Comparison of ENCODE assay signal across 13 cellular contexts in the genomic region with DNA sequence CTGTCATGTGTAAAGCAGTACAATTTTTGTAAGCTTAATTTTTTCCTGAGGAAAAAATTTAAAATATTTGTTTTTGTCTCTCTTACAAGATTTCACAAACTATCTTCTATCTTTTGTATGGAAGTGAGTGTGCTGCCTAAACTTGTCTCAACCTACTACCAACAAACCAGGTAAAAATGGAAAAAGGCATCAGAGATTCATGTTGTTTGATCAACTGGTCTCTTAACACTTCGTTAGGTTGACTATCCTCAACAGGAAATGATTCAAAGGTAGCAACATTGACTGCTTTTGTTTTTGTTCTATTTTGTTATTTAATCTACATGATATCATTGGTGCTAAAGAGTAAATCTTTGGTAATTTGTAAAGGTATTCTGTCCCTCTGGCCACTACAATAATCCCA. TPM values are rescaled to one million over a fixed set of nuclear protein-coding genes. Genes with fewer than 3 reads are reported as not detected.
"Had no signal": no experiment of that assay in that cellular context is flagged by ENCODE, and none has a peak within 500 bp of the region (broad histone marks: within the 10 kb centered on the region; RNA-seq: fewer than 3 reads in every experiment).

No MANE protein-coding gene starts in this region.

- H3K4me1 Mint-ChIP-seq: naive thymus-derived CD4-positive, alpha-beta T cell; nephron progenitor cell had no signal

- H3K36me3 Mint-ChIP-seq: naive thymus-derived CD4-positive, alpha-beta T cell had no signal

- DNase-seq: effector CD8-positive, alpha-beta T cell; esophagus squamous epithelium; foreskin fibroblast; naive thymus-derived CD4-positive, alpha-beta T cell; nephron progenitor cell; sigmoid colon; stimulated activated CD4-positive, alpha-beta T cell treated with anti-CD3 and anti-CD28 coated beads, Interleukin-2, amount 100 ng/mL, for 24 hours; stimulated activated naive CD4-positive, alpha-beta T cell treated with Interleukin-2 at 50 U/mL for 16 hours; trophoblast cell had no signal

- H3K4me3 ChIP-seq: coronary artery, esophagus squamous epithelium, hepatocyte, right atrium auricular region, sigmoid colon, skin epidermis had no signal

- H3K36me3 ChIP-seq: esophagus squamous epithelium, right atrium auricular region, sigmoid colon had no signal

- H3K27ac Mint-ChIP-seq: naive thymus-derived CD4-positive, alpha-beta T cell; nephron progenitor cell had no signal

- H3K4me3 Mint-ChIP-seq: naive thymus-derived CD4-positive, alpha-beta T cell; nephron progenitor cell had no signal

- H3K27me3 ChIP-seq: esophagus squamous epithelium, hepatocyte, right atrium auricular region, sigmoid colon had no signal

- ATAC-seq: naive thymus-derived CD4-positive, alpha-beta T cell had no signal

- H3K27ac ChIP-seq: coronary artery, esophagus squamous epithelium, hepatocyte, right atrium auricular region, sigmoid colon, skin epidermis had no signal

- H3K4me1 ChIP-seq: right atrium auricular region, sigmoid colon had no signal

RNA-seq across cellular contexts. Expression of gene RND3, which starts 47.7 kb away (rescaled TPM):
- total RNA-seq: naive thymus-derived CD4-positive, alpha-beta T cell had no signal
- polyA plus RNA-seq: naive thymus-derived CD4-positive, alpha-beta T cell had no signal
